In the genomic region with DNA sequence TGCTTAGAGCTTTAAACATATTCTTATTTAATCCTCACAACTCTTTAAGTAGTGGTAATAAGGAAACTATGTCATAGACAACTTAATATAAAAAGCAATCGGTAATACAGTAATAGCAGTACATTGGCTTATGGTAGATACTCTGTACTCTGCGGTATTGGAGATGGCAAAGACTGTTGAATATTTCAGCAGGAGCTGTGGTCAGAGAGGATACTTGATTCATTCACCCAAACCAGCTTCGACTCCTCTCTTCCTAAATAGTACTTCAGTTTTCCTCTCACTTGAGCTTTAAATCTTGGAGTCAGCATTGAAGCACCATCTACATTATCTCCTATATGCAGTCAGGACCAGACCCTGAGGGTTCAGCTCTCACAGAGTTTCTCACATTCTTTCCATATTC, we compare ENCODE assay signal across 1 cellular context.
TF ChIP-seq lines count a peak whose summit lies in the region.

No MANE protein-coding gene starts in this region.

TF ChIP-seq in SK-N-SH treated with all-trans-retinoic acid at 6 μM for 48 hours, 23 proteins besides CTCF, POLR2A, EP300 and RAD21 (continued from another document):
- TF ChIP-seq, protein P1, sequence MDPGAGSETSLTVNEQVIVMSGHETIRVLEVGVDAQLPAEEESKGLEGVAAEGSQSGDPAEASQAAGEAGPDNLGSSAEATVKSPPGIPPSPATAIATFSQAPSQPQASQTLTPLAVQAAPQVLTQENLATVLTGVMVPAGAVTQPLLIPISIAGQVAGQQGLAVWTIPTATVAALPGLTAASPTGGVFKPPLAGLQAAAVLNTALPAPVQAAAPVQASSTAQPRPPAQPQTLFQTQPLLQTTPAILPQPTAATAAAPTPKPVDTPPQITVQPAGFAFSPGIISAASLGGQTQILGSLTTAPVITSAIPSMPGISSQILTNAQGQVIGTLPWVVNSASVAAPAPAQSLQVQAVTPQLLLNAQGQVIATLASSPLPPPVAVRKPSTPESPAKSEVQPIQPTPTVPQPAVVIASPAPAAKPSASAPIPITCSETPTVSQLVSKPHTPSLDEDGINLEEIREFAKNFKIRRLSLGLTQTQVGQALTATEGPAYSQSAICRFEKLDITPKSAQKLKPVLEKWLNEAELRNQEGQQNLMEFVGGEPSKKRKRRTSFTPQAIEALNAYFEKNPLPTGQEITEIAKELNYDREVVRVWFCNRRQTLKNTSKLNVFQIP (CRISPR knock-in tag; IDR thresholded peaks at IDR 0.05; ENCODE audit: borderline replicate concordance, low read depth), result no peak
- no peak for TF ChIP-seq ZC3H10 (CRISPR knock-in tag; IDR thresholded peaks at IDR 0.05)
- no peak for TF ChIP-seq CSDC2 (CRISPR knock-in tag; IDR thresholded peaks at IDR 0.05)
- no peak for TF ChIP-seq BACH2 (CRISPR knock-in tag; IDR thresholded peaks at IDR 0.05; ENCODE audit: borderline replicate concordance)
- no peak for TF ChIP-seq CREB5 (CRISPR knock-in tag; IDR thresholded peaks at IDR 0.05; ENCODE audit: low read depth)
- no peak for TF ChIP-seq SNAI2 (CRISPR knock-in tag; IDR thresholded peaks at IDR 0.05)
- TF ChIP-seq RARB (CRISPR knock-in tag; IDR thresholded peaks at IDR 0.05), result no peak
TF ChIP-seq in SK-N-SH treated with all-trans-retinoic acid at 6 μM for 48 hours: peak in this region for 0.
